ENCODE assay signal across 11 cellular contexts in the genomic region with DNA sequence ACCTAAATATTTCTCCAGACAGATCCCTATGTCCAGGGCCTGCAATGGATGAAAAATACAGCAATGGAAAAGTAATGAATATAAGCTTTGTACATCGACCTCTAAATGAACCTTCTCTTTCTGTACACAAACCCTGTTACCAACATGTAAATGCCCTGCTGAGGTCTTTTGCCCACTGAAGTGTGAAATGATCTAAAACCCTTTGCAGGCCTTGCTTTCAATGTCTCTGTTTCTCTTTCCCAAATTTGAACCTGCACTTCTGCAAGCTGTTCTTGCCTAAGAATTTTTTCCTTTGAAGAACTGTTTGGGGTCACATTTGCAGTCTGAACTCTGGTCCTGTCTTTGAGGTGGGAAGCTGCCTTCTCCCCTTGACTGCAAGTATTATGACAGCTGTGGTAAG.
"Had no signal": no experiment of that assay in that cellular context is flagged by ENCODE, and none has a peak within 500 bp of the region (broad histone marks: within the 10 kb centered on the region; RNA-seq: fewer than 3 reads in every experiment).

No MANE protein-coding gene starts in this region.

- ATAC-seq: effector memory CD8-positive, alpha-beta T cell; gastrocnemius medialis; heart right ventricle; lower lobe of right lung; stimulated activated effector memory CD8-positive, alpha-beta T cell treated with anti-CD3 and anti-CD28 coated beads, Interleukin-12 subunit alpha, Interleukin-12 subunit beta, amount 100 ng/mL, for 72 hours; stimulated activated naive CD8-positive, alpha-beta T cell treated with anti-CD3 and anti-CD28 coated beads, Interleukin-15, Interleukin-2, amounts not matched to agents 100 U/mL and 50 U/mL, for 24 hours had no signal

- DNase-seq: effector memory CD8-positive, alpha-beta T cell; gastrocnemius medialis; heart right ventricle; islet precursor cell; left ventricle myocardium inferior; lower lobe of right lung; right lobe of liver; stimulated activated CD4-positive, alpha-beta T cell treated with anti-CD3 and anti-CD28 coated beads, Interleukin-4, amount 100 ng/mL, for 1 hour; stimulated activated CD8-positive, alpha-beta memory T cell treated with anti-CD3 and anti-CD28 coated beads, Interleukin-4, amount 100 ng/mL, for 48 hours; stimulated activated naive CD8-positive, alpha-beta T cell treated with anti-CD3 and anti-CD28 coated beads, Interleukin-15, Interleukin-2, amounts not matched to agents 100 U/mL and 50 U/mL, for 24 hours had no signal
